ENCODE assay signal across 8 cellular contexts in genomic region chr2:144508162-144508765, GRCh38.
DNase-seq lines count a peak whose midpoint lies in the region; ATAC-seq lines count a peak whose summit lies in the region.

No MANE protein-coding gene starts in this region.

- peaks cover 14% of the 10 kb centered on the region for H3K36me3 Mint-ChIP-seq in stimulated activated memory B cell treated with anti-CD40 and anti-IgM and Interleukin-4, amounts not matched to agents 10 μg/mL and 1 μg/mL and 100 μg/mL, for 72 hours

- peak overlapping the region; percentile 56 for H3K4me3 Mint-ChIP-seq in stimulated activated memory B cell treated with anti-CD40 and anti-IgM and Interleukin-4, amounts not matched to agents 10 μg/mL and 1 μg/mL and 100 μg/mL, for 72 hours

- ATAC-seq in HG03066 (IDR thresholded peaks at IDR 0.05; ENCODE audit: low read depth, unreplicated experiment) = peak; percentile 54
- peak; percentile 51 for ATAC-seq in stimulated activated memory B cell treated with anti-CD40 and anti-IgM and Interleukin-4, amounts not matched to agents 10 μg/mL and 1 μg/mL and 100 μg/mL, for 72 hours
- no peak for ATAC-seq in HG03442 (IDR thresholded peaks at IDR 0.05; ENCODE audit: unreplicated experiment)

- H3K9ac ChIP-seq in adipocyte (ENCODE audit: low read length) = peak overlapping the region; percentile 99

- no peaks in the 10 kb centered on the region for H3K9me3 Mint-ChIP-seq in stimulated activated memory B cell treated with anti-CD40 and anti-IgM and Interleukin-4, amounts not matched to agents 10 μg/mL and 1 μg/mL and 100 μg/mL, for 72 hours

- H3K27me3 ChIP-seq in adipocyte (replicated peaks; ENCODE audit: control insufficient read depth, insufficient read depth, low read length) = no peaks in the 10 kb centered on the region
- no peaks in the 10 kb centered on the region for H3K27me3 ChIP-seq in effector memory CD4-positive, alpha-beta T cell (replicated peaks; ENCODE audit: control insufficient read depth, insufficient read depth, low read length, poor library complexity, severe bottlenecking)

- no peak overlapping the region for H3K27ac ChIP-seq in effector memory CD4-positive, alpha-beta T cell (ENCODE audit: insufficient read depth, low read length, poor library complexity, severe bottlenecking)

- H3K9me3 ChIP-seq in adipocyte (ENCODE audit: control insufficient read depth, low read length) = no peaks in the 10 kb centered on the region
- H3K9me3 ChIP-seq in effector memory CD4-positive, alpha-beta T cell (ENCODE audit: control insufficient read depth, low read length) = no peaks in the 10 kb centered on the region

- peak overlapping the region; percentile 74 for H3K4me3 ChIP-seq in adipocyte (ENCODE audit: low read length)
- H3K4me3 ChIP-seq in effector memory CD4-positive, alpha-beta T cell (ENCODE audit: insufficient read depth, low read depth, low read length, poor library complexity, severe bottlenecking) = no peak overlapping the region

- no peaks in the 10 kb centered on the region for H3K27me3 Mint-ChIP-seq in stimulated activated memory B cell treated with anti-CD40 and anti-IgM and Interleukin-4, amounts not matched to agents 10 μg/mL and 1 μg/mL and 100 μg/mL, for 72 hours

- H3K4me1 Mint-ChIP-seq in stimulated activated memory B cell treated with anti-CD40 and anti-IgM and Interleukin-4, amounts not matched to agents 10 μg/mL and 1 μg/mL and 100 μg/mL, for 72 hours = peaks cover 88% of the 10 kb centered on the region

- peaks cover 4% of the 10 kb centered on the region for H3K36me3 ChIP-seq in adipocyte (ENCODE audit: control insufficient read depth, insufficient read depth, low read length, severe bottlenecking)
- no peaks in the 10 kb centered on the region for H3K36me3 ChIP-seq in effector memory CD4-positive, alpha-beta T cell (ENCODE audit: control insufficient read depth, insufficient read depth, low read length)

- no peak overlapping the region for H3K27ac Mint-ChIP-seq in stimulated activated memory B cell treated with anti-CD40 and anti-IgM and Interleukin-4, amounts not matched to agents 10 μg/mL and 1 μg/mL and 100 μg/mL, for 72 hours

- peaks cover 98% of the 10 kb centered on the region for H3K4me1 ChIP-seq in adipocyte (ENCODE audit: control insufficient read depth, insufficient read depth, low read length)
- no peaks in the 10 kb centered on the region for H3K4me1 ChIP-seq in effector memory CD4-positive, alpha-beta T cell (ENCODE audit: control insufficient read depth, insufficient read depth, low read length, poor library complexity, severe bottlenecking)

- DNase-seq in adipocyte (ENCODE audit: low read depth) = no peak
- peak; percentile 81 for DNase-seq in inferior parietal cortex (ENCODE audit: extremely low spot score)
- no peak for DNase-seq in NCI-H345 treated with DMSO at 0.1 percent for 48 hours (lab: John Stamatoyannopoulos, UW; ENCODE audit: unreplicated experiment)
- no peak for DNase-seq in effector memory CD4-positive, alpha-beta T cell
- DNase-seq in NCI-H2029 treated with DMSO at 0.1 percent for 48 hours (lab: John Stamatoyannopoulos, UW) = no peak
